ENCODE assay signal across 13 cellular contexts in the genomic region with DNA sequence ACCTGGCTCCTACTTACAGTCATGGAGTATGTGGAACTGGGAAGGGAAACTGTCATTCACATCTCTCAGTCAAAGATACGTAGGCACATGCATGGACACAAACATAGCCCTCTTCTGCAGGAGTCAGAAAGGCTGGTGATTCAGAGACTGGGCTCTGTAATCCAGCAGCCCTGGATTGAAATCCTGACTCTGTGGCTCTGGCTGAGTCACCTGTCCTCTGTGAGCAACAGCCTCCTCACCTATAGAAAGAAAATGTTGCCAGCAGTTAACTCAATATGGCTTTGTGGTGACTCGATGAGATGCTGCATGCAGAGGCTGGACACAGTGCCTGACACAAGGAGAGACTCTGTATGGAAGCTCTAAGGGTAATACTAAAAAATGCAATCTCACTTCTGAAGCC. TPM values are rescaled to one million over a fixed set of nuclear protein-coding genes. Genes with fewer than 3 reads are reported as not detected.
DNase-seq lines count a peak whose midpoint lies in the region; ATAC-seq and TF ChIP-seq lines count a peak whose summit lies in the region.
"Had no signal": no experiment of that assay in that cellular context is flagged by ENCODE, and none has a peak within 500 bp of the region (broad histone marks: within the 10 kb centered on the region; RNA-seq: fewer than 3 reads in every experiment).

No MANE protein-coding gene starts in this region.

- no peaks in the 10 kb centered on the region for H3K9me3 ChIP-seq in CD4-positive, CD25-positive, alpha-beta regulatory T cell (ENCODE audit: control insufficient read depth in 2 of 2, low read length in 2 of 2)
- H3K9me3 ChIP-seq in osteoblast (ENCODE audit: low read depth, low read length) (no peaks in the 10 kb centered on the region), ovary (no peaks in the 10 kb centered on the region)
- H3K9me3 ChIP-seq: stomach had no signal

- no peaks in the 10 kb centered on the region for H3K36me3 ChIP-seq in CD4-positive, CD25-positive, alpha-beta regulatory T cell (ENCODE audit: control insufficient read depth, insufficient read depth, low read length)
- no peaks in the 10 kb centered on the region for H3K36me3 ChIP-seq in osteoblast (ENCODE audit: insufficient read depth, low read length)
- no peaks in the 10 kb centered on the region for H3K36me3 ChIP-seq in ovary
- H3K36me3 ChIP-seq: stomach had no signal

- peaks cover 3 to 26% (median 18%) of the 10 kb centered on the region in 4 donors for H3K4me1 Mint-ChIP-seq in CD4-positive, CD25-positive, alpha-beta regulatory T cell

- H3K27me3 Mint-ChIP-seq in CD4-positive, CD25-positive, alpha-beta regulatory T cell, result no peaks in the 10 kb centered on the region

- no peak for TF ChIP-seq EP300 in ovary (IDR thresholded peaks at IDR 0.05)

- intact Hi-C loops in ovary (cut with DNase I), result no loop called here

- no peaks in the 10 kb centered on the region for H3K79me2 ChIP-seq in osteoblast (ENCODE audit: insufficient read depth, low read length)

- peaks cover 15% of the 10 kb centered on the region for H3K4me1 ChIP-seq in CD4-positive, CD25-positive, alpha-beta regulatory T cell (ENCODE audit: control insufficient read depth, insufficient read depth, low read length, poor library complexity, severe bottlenecking)
- H3K4me1 ChIP-seq in osteoblast (ENCODE audit: insufficient read depth, low read length) (peaks cover 54% of the 10 kb centered on the region), ovary (ENCODE audit: insufficient read depth) (peaks cover 12% of the 10 kb centered on the region)

- TF ChIP-seq CTCF in osteoblast (IDR thresholded peaks at IDR 0.05; ENCODE audit: extremely low read depth, low read depth, low read length) (no peak), ovary (IDR thresholded peaks at IDR 0.05) (no peak)

- H3K9me3 Mint-ChIP-seq in CD4-positive, CD25-positive, alpha-beta regulatory T cell, result no peaks in the 10 kb centered on the region
- H3K9me3 Mint-ChIP-seq: T-helper 2 cell treated with Interferon-gamma antibody and Interleukin-4, amounts not matched to agents 5 μg/mL and 100 μg/mL, for 36 hours had no signal

- H3K4me3 Mint-ChIP-seq in CD4-positive, CD25-positive, alpha-beta regulatory T cell, result peak overlapping the region in 2 of 4 donors; percentile 11 to 68
- H3K4me3 Mint-ChIP-seq: T-helper 2 cell treated with Interferon-gamma antibody and Interleukin-4, amounts not matched to agents 5 μg/mL and 100 μg/mL, for 36 hours had no signal

- no peaks in the 10 kb centered on the region for H4K20me1 ChIP-seq in osteoblast (ENCODE audit: insufficient read depth, low read length)

- 90 to 98% (median 92%) methylated on average over 2 of the region's 2 CpGs for WGBS in ovary, 3 donors

- H3K4me3 ChIP-seq in CD4-positive, CD25-positive, alpha-beta regulatory T cell (ENCODE audit: low read depth, low read length), result no peak overlapping the region
- H3K4me3 ChIP-seq in osteoblast (ENCODE audit: insufficient read depth, low read length) (no peak overlapping the region), ovary (no peak overlapping the region)
- H3K4me3 ChIP-seq: stomach had no signal

- H3K27ac Mint-ChIP-seq in CD4-positive, CD25-positive, alpha-beta regulatory T cell, result peak overlapping the region in 2 of 3 donors; percentile 66 to 92

- no peak overlapping the region for H3K27ac ChIP-seq in CD4-positive, CD25-positive, alpha-beta regulatory T cell (ENCODE audit: insufficient read depth, low read length, poor library complexity, severe bottlenecking)
- H3K27ac ChIP-seq in osteoblast (ENCODE audit: low read depth, low read length), result peak overlapping the region; percentile 99
- no peak overlapping the region for H3K27ac ChIP-seq in ovary

- no peak overlapping the region for H2AFZ ChIP-seq in osteoblast (ENCODE audit: low read length)

- no peak for DNase-seq in CD4-positive, CD25-positive, alpha-beta regulatory T cell
- DNase-seq in GOT3 (lab: John Stamatoyannopoulos, UW) (peak; percentile 36), amniotic stem cell (lab: John Stamatoyannopoulos, UW) (peak; percentile 18), osteoblast (ENCODE audit: insufficient read length, low spot score, missing footprints) (no peak), NCI-H1105 treated with DMSO at 0.1 percent for 48 hours (lab: John Stamatoyannopoulos, UW) (no peak), ovary (no peak), mucosa of gallbladder (ENCODE audit: low spot score) (no peak), NCI-H774 (lab: John Stamatoyannopoulos, UW) (no peak)
- DNase-seq: activated naive CD4-positive, alpha-beta T cell treated with anti-CD3 and anti-CD28 coated beads, Interleukin-2, amount 50 U/mL, for 16 hours; GDM1; left ventricle myocardium superior; stomach had no signal

- ATAC-seq in CD4-positive, CD25-positive, alpha-beta regulatory T cell (ENCODE audit: low read depth in 2 of 2), result no peak

- H3K27me3 ChIP-seq in CD4-positive, CD25-positive, alpha-beta regulatory T cell (ENCODE audit: control insufficient read depth, insufficient read depth, low read length), result no peaks in the 10 kb centered on the region
- H3K27me3 ChIP-seq in osteoblast (ENCODE audit: insufficient read depth, low read length) (no peaks in the 10 kb centered on the region), ovary (no peaks in the 10 kb centered on the region)
- H3K27me3 ChIP-seq: stomach had no signal

- no peak for TF ChIP-seq POLR2A in ovary (IDR thresholded peaks at IDR 0.05)

- H3K36me3 Mint-ChIP-seq in CD4-positive, CD25-positive, alpha-beta regulatory T cell, result no peaks in the 10 kb centered on the region

- peak overlapping the region; percentile 17 for H3K4me2 ChIP-seq in osteoblast (ENCODE audit: insufficient read depth, low read length)

RNA-seq across cellular contexts. Expression of gene CDKN2AIPNL, which starts 23.8 kb away (rescaled TPM):
- 13.5 TPM for total RNA-seq in CD4-positive, CD25-positive, alpha-beta regulatory T cell
- polyA plus RNA-seq in CD4-positive, CD25-positive, alpha-beta regulatory T cell, result 10 to 100 TPM; 24.6 to 32.4 (median 30.4) TPM
- total RNA-seq in osteoblast (17.4 and 20.3 TPM in 2 replicates), ovary (10 to 100 TPM; 12.2 to 18.0 (median 15.3) TPM), mucosa of gallbladder (18.0 TPM)
- polyA plus RNA-seq in ovary, result 10 to 100 TPM; 21.1 to 29.0 TPM

Comparison
In these comparisons a context has a peak if more than half of its experiments do, and no peak if none do; other contexts are left out.
1. DNase-seq: peak in GOT3 (single experiment) and amniotic stem cell (single experiment); none in CD4-positive, CD25-positive, alpha-beta regulatory T cell (0 of 3), osteoblast (single experiment), NCI-H1105 treated with DMSO at 0.1 percent for 48 hours (single experiment), ovary (0 of 5), mucosa of gallbladder (single experiment) and NCI-H774 (single experiment).